In genomic region chr2:235803028-235803427, GRCh38 we compare ENCODE assay signal across 18 cellular contexts.
DNase-seq lines count a peak whose midpoint lies in the region; ATAC-seq, FAIRE-seq and TF ChIP-seq lines count a peak whose summit lies in the region.
"Had no signal": no experiment of that assay in that cellular context is flagged by ENCODE, and none has a peak within 500 bp of the region (broad histone marks: within the 10 kb centered on the region; RNA-seq: fewer than 3 reads in every experiment).

No MANE protein-coding gene starts in this region.

- intact Hi-C loops in HCT116 (cut with micrococcal nuclease) = loop anchor here (1.0 kb wide), 1 partner anchor 378 kb away; no protein-coding TSS in a partner anchor
- intact Hi-C loops in CD8-positive, alpha-beta T cell (cut with DNase I, micrococcal nuclease) = no loop called here
- intact Hi-C loops in stomach (cut with DNase I; ENCODE audit: low total_unique reads) = no loop called here

- H3K4me1 ChIP-seq in A549 = no peaks in the 10 kb centered on the region
- no peaks in the 10 kb centered on the region for H3K4me1 ChIP-seq in HCT116 (ENCODE audit: control insufficient read depth in 1 of 2, insufficient read depth in 2 of 2, low read length in 2 of 2)
- no peaks in the 10 kb centered on the region for H3K4me1 ChIP-seq in foreskin keratinocyte
- H3K4me1 ChIP-seq in CD8-positive, alpha-beta T cell (ENCODE audit: insufficient read depth, low read length) = no peaks in the 10 kb centered on the region
- no peaks in the 10 kb centered on the region for H3K4me1 ChIP-seq in stomach
- H3K4me1 ChIP-seq: lower lobe of right lung, tibial artery had no signal

- peaks cover 27% of the 10 kb centered on the region for H3K36me3 Mint-ChIP-seq in brain
- H3K36me3 Mint-ChIP-seq in CD8-positive, alpha-beta T cell = no peaks in the 10 kb centered on the region
- H3K36me3 Mint-ChIP-seq: activated naive CD8-positive, alpha-beta T cell had no signal

- TF ChIP-seq CTCF in A549 (IDR thresholded peaks at IDR 0.05) = peak; percentile 37
- 0 out of 6 replicates have a peak, but pooled peaks of 1 of the 3 experiments have one; percentile 0 for TF ChIP-seq CTCF in HCT116 (IDR thresholded peaks at IDR 0.05 in 2 of 3, conservative IDR thresholded peaks at IDR 0.05 in 1 of 3; ENCODE audit: borderline replicate concordance in 1 of 3, insufficient read depth in 1 of 3, low read depth in 2 of 3, low read length in 2 of 3)
- TF ChIP-seq CTCF in brain (conservative IDR thresholded peaks at IDR 0.05) = peak; percentile 28 to 33
- peak; percentile 55 for TF ChIP-seq CTCF in foreskin keratinocyte (conservative IDR thresholded peaks at IDR 0.05)
- no peak for TF ChIP-seq CTCF in CD8-positive, alpha-beta T cell (IDR thresholded peaks at IDR 0.05)
- no peak for TF ChIP-seq CTCF in stomach (IDR thresholded peaks at IDR 0.05)

- no peak overlapping the region for H3K4me3 Mint-ChIP-seq in brain
- no peak overlapping the region for H3K4me3 Mint-ChIP-seq in CD8-positive, alpha-beta T cell
- H3K4me3 Mint-ChIP-seq: activated naive CD8-positive, alpha-beta T cell; activated T-cell treated with anti-CD3 and anti-CD28 coated beads, Interleukin-2, amount 50 U/mL, for 4 hours; neural progenitor cell; T-helper 2 cell treated with Interferon-gamma antibody and Interleukin-4, amounts not matched to agents 5 μg/mL and 100 μg/mL, for 36 hours had no signal

- peaks cover 22% of the 10 kb centered on the region for H3K27me3 Mint-ChIP-seq in brain
- peaks cover 13% of the 10 kb centered on the region for H3K27me3 Mint-ChIP-seq in CD8-positive, alpha-beta T cell (ENCODE audit: low read depth)

- TF ChIP-seq POLR2A in A549 (IDR thresholded peaks at IDR 0.05; ENCODE audit: low read length) = no peak
- TF ChIP-seq POLR2A in HCT116 (IDR thresholded peaks at IDR 0.05; ENCODE audit: borderline replicate concordance, extremely low read depth, insufficient read depth, insufficient read length) = no peak
- no peak for TF ChIP-seq POLR2A in stomach (IDR thresholded peaks at IDR 0.05)

- TF ChIP-seq EP300 in A549 (IDR thresholded peaks at IDR 0.05) (no peak), stomach (IDR thresholded peaks at IDR 0.05) (no peak)

- H2AFZ ChIP-seq in HCT116 (ENCODE audit: low read depth, low read length, poor library complexity, severe bottlenecking) = no peak overlapping the region
- H2AFZ ChIP-seq: neural progenitor cell had no signal

- H3K79me2 ChIP-seq in HCT116 (ENCODE audit: insufficient read depth, low read length) = peaks cover 6% of the 10 kb centered on the region; the same call in 1 of the 2 replicates

- ATAC-seq in A549 (no peak), HCT116 (no peak), foreskin keratinocyte (no peak)
- ATAC-seq in CD8-positive, alpha-beta T cell = no peak
- ATAC-seq: activated T-cell treated with anti-CD3 and anti-CD28 coated beads, Interleukin-2, amount 50 U/mL, for 4 hours; lower lobe of right lung; sciatic nerve had no signal

- RAD21 ChIA-PET in HCT116 (lab: Charles Lee; ENCODE audit: low non-redundant PET in 1 of 2, low total read pairs in 2 of 2, uncharacterized antibody in 2 of 2, unreplicated experiment in 2 of 2) = interaction anchor here in 1 of 2 experiments (1.6 kb wide), 1 partner anchor 378 kb away, joined by 5 read pairs; no protein-coding TSS in a partner anchor

- H3K4me2 ChIP-seq in A549 (no peak overlapping the region), HCT116 (ENCODE audit: low read length) (no peak overlapping the region)
- H3K4me2 ChIP-seq: neural progenitor cell had no signal

- H3K9me3 Mint-ChIP-seq in brain = no peaks in the 10 kb centered on the region
- no peaks in the 10 kb centered on the region for H3K9me3 Mint-ChIP-seq in CD8-positive, alpha-beta T cell
- H3K9me3 Mint-ChIP-seq: activated T-cell treated with anti-CD3 and anti-CD28 coated beads, Interleukin-2, amount 50 U/mL, for 4 hours; T-helper 2 cell treated with Interferon-gamma antibody and Interleukin-4, amounts not matched to agents 5 μg/mL and 100 μg/mL, for 36 hours had no signal

- no peak for FAIRE-seq in A549 (lab: Jason Lieb, UNC)
- FAIRE-seq: colon had no signal

- CTCF ChIA-PET in A549 (lab: Yijun Ruan, JAX) (interaction anchor here (1.6 to 1.9 kb wide), 3 partner anchors 23 to 378 kb away, joined by 5 to 7 read pairs (median 6); no protein-coding TSS in a partner anchor), HCT116 (lab: Charles Lee) (no interaction called here)
- CTCF ChIA-PET in CD8-positive, alpha-beta T cell (lab: Charles Lee) = no interaction called here

- H3K4me3 ChIP-seq in A549 = no peak overlapping the region
- no peak overlapping the region for H3K4me3 ChIP-seq in HCT116 (replicated peaks in 1 of 2; ENCODE audit: low read depth in 1 of 2, low read length in 2 of 2)
- H3K4me3 ChIP-seq in CD8-positive, alpha-beta T cell (ENCODE audit: low read depth, low read length) = no peak overlapping the region
- no peak overlapping the region for H3K4me3 ChIP-seq in stomach
- H3K4me3 ChIP-seq: lower lobe of right lung, neural progenitor cell, tibial artery had no signal

- H3K9me3 ChIP-seq in A549 (no peaks in the 10 kb centered on the region), HCT116 (ENCODE audit: control insufficient read depth in 1 of 2, insufficient read depth in 1 of 2, low read depth in 1 of 2, low read length in 2 of 2) (peaks cover 0 to 6% of the 10 kb centered on the region in 2 experiments; a peak in 1 of 4 replicates), stomach (no peaks in the 10 kb centered on the region)
- H3K9me3 ChIP-seq in CD8-positive, alpha-beta T cell (ENCODE audit: low read length) = no peaks in the 10 kb centered on the region
- H3K9me3 ChIP-seq: lower lobe of right lung, tibial artery had no signal

- H4K20me1 ChIP-seq in HCT116 (ENCODE audit: insufficient read depth) = no peaks in the 10 kb centered on the region; the same call in 1 of the 2 replicates

- BruUV-seq in HCT116 (replicated peaks; lab: Mats Ljungman, UMichigan) = no TSS peak

- H3K4me1 Mint-ChIP-seq in brain = peaks cover 19% of the 10 kb centered on the region
- no peaks in the 10 kb centered on the region for H3K4me1 Mint-ChIP-seq in CD8-positive, alpha-beta T cell (ENCODE audit: low read depth)

- DNase-seq in A549 (ENCODE audit: low read depth in 1 of 2, low spot score in 1 of 2) = no peak
- DNase-seq in HCT116 (ENCODE audit: low read depth, low spot score) = no peak
- DNase-seq in foreskin keratinocyte = no peak
- DNase-seq in activated CD4-positive, alpha-beta T cell treated with anti-CD3 and anti-CD28 coated beads, Interleukin-2, amount 50 U/mL, for 48 hours = no peak
- DNase-seq in activated CD4-positive, CD25-positive, alpha-beta regulatory T cell (lab: John Stamatoyannopoulos, UW) = no peak
- no peak for DNase-seq in CD8-positive, alpha-beta T cell
- no peak for DNase-seq in stomach
- DNase-seq: activated T-cell treated with anti-CD3 and anti-CD28 coated beads, Interleukin-2, amount 50 U/mL, for 4 hours; lower lobe of right lung; SHP77; stimulated activated CD4-positive, alpha-beta T cell treated with anti-CD3 and anti-CD28 coated beads, Interleukin-4, amount 100 ng/mL, for 1 hour; tibial artery had no signal

- no peaks in the 10 kb centered on the region for H3K27me3 ChIP-seq in HCT116 (ENCODE audit: insufficient read depth, low read length)
- no peaks in the 10 kb centered on the region for H3K27me3 ChIP-seq in foreskin keratinocyte
- no peaks in the 10 kb centered on the region for H3K27me3 ChIP-seq in CD8-positive, alpha-beta T cell (ENCODE audit: insufficient read depth, low read length)
- no peaks in the 10 kb centered on the region for H3K27me3 ChIP-seq in stomach
- H3K27me3 ChIP-seq: neural progenitor cell, tibial artery had no signal

- H3K27ac ChIP-seq in A549 (no peak overlapping the region), HCT116 (ENCODE audit: low read depth, low read length) (no peak overlapping the region), foreskin keratinocyte (no peak overlapping the region), stomach (no peak overlapping the region)
- no peak overlapping the region for H3K27ac ChIP-seq in CD8-positive, alpha-beta T cell (ENCODE audit: low read depth, low read length)
- H3K27ac ChIP-seq: lower lobe of right lung, neural progenitor cell, tibial artery had no signal

- TF ChIP-seq RAD21 in A549 (conservative IDR thresholded peaks at IDR 0.05 in 1 of 2, IDR thresholded peaks at IDR 0.05 in 1 of 2) (peak; percentile 29 to 43; a peak in 4 of 5 replicates), HCT116 (IDR thresholded peaks at IDR 0.05; ENCODE audit: low read depth) (peak; percentile 49)

- POLR2A ChIA-PET in A549 (lab: Yijun Ruan, JAX) = no interaction called here
- POLR2A ChIA-PET in HCT116 (lab: Charles Lee) = no interaction called here
- POLR2A ChIA-PET in CD8-positive, alpha-beta T cell (lab: Charles Lee) = no interaction called here

- H3K27ac Mint-ChIP-seq in brain = no peak overlapping the region
- H3K27ac Mint-ChIP-seq in CD8-positive, alpha-beta T cell = no peak overlapping the region
- H3K27ac Mint-ChIP-seq: activated naive CD8-positive, alpha-beta T cell; neural progenitor cell; T-helper 2 cell treated with Interferon-gamma antibody and Interleukin-4, amounts not matched to agents 5 μg/mL and 100 μg/mL, for 36 hours had no signal

- 100% methylated on average over 1 of the region's 1 CpG for WGBS in A549 (ENCODE audit: missing lambda C conversion rate)
- 97 to 100% (median 100%) methylated on average over 1 of the region's 1 CpG for WGBS in stomach, 5 donors

- no peak overlapping the region for H3K9ac ChIP-seq in HCT116 (ENCODE audit: low read length)
- H3K9ac ChIP-seq: neural progenitor cell had no signal

- H3K9me2 ChIP-seq in HCT116 (ENCODE audit: insufficient read depth) = no peaks in the 10 kb centered on the region

- peaks cover 2 to 11% of the 10 kb centered on the region in 2 experiments; a peak in 1 of 4 replicates for H3K36me3 ChIP-seq in HCT116 (ENCODE audit: control insufficient read depth in 1 of 2, insufficient read depth in 2 of 2, low read length in 2 of 2)
- H3K36me3 ChIP-seq in CD8-positive, alpha-beta T cell (ENCODE audit: insufficient read depth, low read length) = no peaks in the 10 kb centered on the region
- H3K36me3 ChIP-seq in stomach = peaks cover 26 to 65% (median 61%) of the 10 kb centered on the region in 4 donors

TF ChIP-seq in HCT116, 20 proteins besides CTCF, POLR2A, EP300 and RAD21 (continues in another document):
- TF ChIP-seq SRF (IDR thresholded peaks at IDR 0.05; ENCODE audit: low read depth) = no peak

Comparison
In these comparisons a context has a peak if more than half of its experiments do, and no peak if none do; other contexts are left out.
1. CTCF ChIP-seq: peak in A549 (single experiment), brain (2 of 2) and foreskin keratinocyte (single experiment); none in CD8-positive, alpha-beta T cell (single experiment) and stomach (0 of 7).
2. Of the 6 proteins assayed by ChIP-seq in both A549 and HCT116: peak only in A549: none; only in HCT116: none; in both: RAD21; in neither: 4; mixed calls (peak in some experiments, not most) for 1.